Comparison of ENCODE assay signal across 18 cellular contexts in the genomic region with DNA sequence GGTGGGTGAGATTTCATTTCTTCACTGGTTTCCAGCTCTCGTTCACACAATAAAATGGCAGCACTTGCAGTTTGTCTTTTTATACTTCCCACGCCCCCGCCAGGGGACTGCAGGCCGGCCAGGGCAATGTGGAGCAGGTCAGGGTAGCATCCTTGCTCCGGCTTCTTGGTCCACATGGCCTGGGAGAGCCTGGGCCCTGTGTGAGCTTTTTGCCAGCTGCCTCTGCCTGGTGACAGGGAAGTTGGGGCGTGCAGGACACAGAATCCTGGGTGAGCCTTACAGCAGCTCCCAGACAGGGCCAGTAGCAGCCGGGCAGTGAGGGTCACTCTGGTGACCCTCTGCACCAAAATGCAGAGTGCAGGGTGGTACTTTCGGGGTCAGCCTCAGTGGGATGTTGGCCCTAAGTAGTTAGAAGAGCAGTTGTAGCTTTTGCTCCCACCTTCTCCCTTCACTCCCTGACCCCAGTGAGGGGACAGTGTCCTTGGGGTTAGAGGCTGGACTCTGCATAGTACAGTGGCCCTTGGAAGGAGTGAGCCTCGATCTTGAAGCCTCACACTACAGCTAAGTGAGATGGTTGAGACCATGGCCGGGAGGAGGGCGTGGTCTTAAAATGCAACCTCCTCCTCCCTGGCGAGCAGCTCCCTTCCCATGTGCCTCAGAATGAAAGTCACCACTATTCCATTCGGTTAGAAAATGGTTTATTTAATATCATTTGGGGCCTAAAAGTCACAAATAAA. TPM values are rescaled to one million over a fixed set of nuclear protein-coding genes. Genes with fewer than 3 reads are reported as not detected.
DNase-seq lines count a peak whose midpoint lies in the region; TF ChIP-seq lines count a peak whose summit lies in the region.
"Had no signal": no experiment of that assay in that cellular context is flagged by ENCODE, and none has a peak within 500 bp of the region (broad histone marks: within the 10 kb centered on the region; RNA-seq: fewer than 3 reads in every experiment).

No MANE protein-coding gene starts in this region.

- no peaks in the 10 kb centered on the region for H3K9me3 ChIP-seq in left ventricle myocardium inferior (replicated peaks)
- H3K9me3 ChIP-seq in prostate gland: no peaks in the 10 kb centered on the region
- H3K9me3 ChIP-seq: suprapubic skin had no signal

- peak overlapping the region; percentile 87 for H3K27ac ChIP-seq in left ventricle myocardium inferior (replicated peaks)
- H3K27ac ChIP-seq in prostate gland: peak overlapping the region; percentile 3 to 9
- H3K27ac ChIP-seq: foreskin keratinocyte, neural progenitor cell, suprapubic skin had no signal

- H3K4me1 ChIP-seq in left ventricle myocardium inferior (peaks cover 78% of the 10 kb centered on the region), prostate gland (replicated peaks) (peaks cover 20% of the 10 kb centered on the region)
- H3K4me1 ChIP-seq: foreskin keratinocyte, neural progenitor cell had no signal

- intact Hi-C loops in left ventricle myocardium inferior (cut with micrococcal nuclease) (no loop called here), prostate gland (cut with DNase I) (no loop called here)

- no peak for TF ChIP-seq POLR2A in prostate gland (IDR thresholded peaks at IDR 0.05)

- 93% methylated on average over 13 of the region's 13 CpGs for WGBS in prostate gland

- no peaks in the 10 kb centered on the region for H3K27me3 ChIP-seq in left ventricle myocardium inferior (ENCODE audit: low read depth)
- no peaks in the 10 kb centered on the region for H3K27me3 ChIP-seq in prostate gland (replicated peaks; ENCODE audit: insufficient read depth)
- H3K27me3 ChIP-seq: foreskin keratinocyte, neural progenitor cell, suprapubic skin had no signal

- H3K36me3 ChIP-seq in left ventricle myocardium inferior (peaks cover 80% of the 10 kb centered on the region), prostate gland (peaks cover 0 to 4% of the 10 kb centered on the region in 2 donors)
- H3K36me3 ChIP-seq: neural progenitor cell had no signal

- peak; percentile 1 for DNase-seq in stimulated activated CD4-positive, alpha-beta T cell treated with anti-CD3 and anti-CD28 coated beads, Interleukin-15, amount 100 ng/mL, for 24 hours
- DNase-seq in stimulated activated CD4-positive, alpha-beta T cell treated with anti-CD3 and anti-CD28 coated beads, Interleukin-1b, Interleukin-23, amount 100 ng/mL, for 48 hours: no peak
- DNase-seq in left ventricle myocardium inferior: peak; percentile 6
- no peak for DNase-seq in prostate gland (ENCODE audit: low spot score)
- DNase-seq in iPS-NIHi11 (ENCODE audit: low spot score): no peak
- no peak for DNase-seq in NCI-H187 (lab: John Stamatoyannopoulos, UW)
- no peak for DNase-seq in activated CD8-positive, alpha-beta memory T cell treated with anti-CD3 and anti-CD28 coated beads, Interleukin-2, amount 50 U/mL, for 4 hours
- no peak for DNase-seq in NCI-H2107 (lab: John Stamatoyannopoulos, UW)
- DNase-seq: activated CD4-positive, alpha-beta T cell treated with anti-CD3 and anti-CD28 coated beads for 4 hours; dermis blood vessel endothelial cell; foreskin keratinocyte; hypothalamus; midbrain; NCI-H1105 treated with DMSO at 0.1 percent for 48 hours; NCI-H524; retina had no signal

- H3K4me3 ChIP-seq in left ventricle myocardium inferior: no peak overlapping the region
- no peak overlapping the region for H3K4me3 ChIP-seq in prostate gland
- H3K4me3 ChIP-seq: neural progenitor cell, suprapubic skin had no signal

- TF ChIP-seq CTCF in left ventricle myocardium inferior (IDR thresholded peaks at IDR 0.05; ENCODE audit: borderline replicate concordance): no peak
- TF ChIP-seq CTCF in prostate gland (IDR thresholded peaks at IDR 0.05): no peak

RNA-seq across cellular contexts. Expression of gene PYGB, which starts 23.8 kb away (rescaled TPM):
- total RNA-seq in left ventricle myocardium inferior (218 TPM), prostate gland (100 to 1,000 TPM; 231 to 261 TPM)

Comparison
In these comparisons a context has a peak if more than half of its experiments do, and no peak if none do; other contexts are left out.
1. DNase-seq: peak in stimulated activated CD4-positive, alpha-beta T cell treated with anti-CD3 and anti-CD28 coated beads, Interleukin-15, amount 100 ng/mL, for 24 hours (single experiment) and left ventricle myocardium inferior (single experiment); none in stimulated activated CD4-positive, alpha-beta T cell treated with anti-CD3 and anti-CD28 coated beads, Interleukin-1b, Interleukin-23, amount 100 ng/mL, for 48 hours (single experiment), prostate gland (single experiment), iPS-NIHi11 (single experiment), NCI-H187 (0 of 2), activated CD8-positive, alpha-beta memory T cell treated with anti-CD3 and anti-CD28 coated beads, Interleukin-2, amount 50 U/mL, for 4 hours (single experiment) and NCI-H2107 (single experiment).